Comparison of ENCODE assay signal across 7 cellular contexts in the genomic region with DNA sequence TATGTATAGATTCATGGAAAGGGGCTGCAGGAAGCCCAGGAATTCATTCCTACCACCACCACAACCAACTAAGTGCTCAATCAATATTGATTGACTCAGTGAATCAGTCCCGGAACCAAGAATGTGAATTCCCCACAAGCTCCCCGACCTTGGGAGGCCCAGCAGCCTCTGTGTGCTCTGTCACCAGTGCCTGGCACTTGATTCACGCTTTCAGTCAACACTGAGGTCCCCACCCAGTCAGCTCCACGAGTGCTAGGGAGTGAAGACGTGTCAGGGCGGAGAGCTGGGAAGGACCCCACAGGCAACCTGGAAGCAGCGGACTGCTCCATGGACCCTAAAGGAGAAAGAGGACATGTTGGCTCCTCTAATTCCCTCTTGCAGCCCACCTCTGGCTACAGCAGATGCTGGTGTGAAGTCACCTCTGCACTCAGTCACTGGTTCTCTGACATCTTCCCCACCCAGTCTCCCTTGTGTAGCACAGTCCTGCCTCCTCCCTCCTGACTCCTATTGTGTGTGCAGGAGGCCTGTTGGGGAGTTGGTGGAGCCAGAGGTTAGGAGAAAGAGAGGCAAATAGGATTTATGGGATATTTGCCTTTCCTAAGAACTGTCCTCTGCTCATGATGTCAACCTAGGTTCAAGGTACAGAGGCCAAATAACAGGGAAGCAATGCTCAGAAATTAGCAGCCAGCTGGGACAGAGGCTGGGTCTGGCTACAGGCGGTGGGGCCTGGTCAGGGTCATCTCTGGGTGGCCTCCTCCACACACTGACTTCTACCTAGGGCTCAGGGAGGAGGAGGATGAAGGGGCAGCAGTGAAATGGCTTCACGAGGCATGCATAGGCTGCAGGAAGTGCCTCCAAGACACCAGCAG.
DNase-seq lines count a peak whose midpoint lies in the region; ATAC-seq, FAIRE-seq and TF ChIP-seq lines count a peak whose summit lies in the region.
"Not testable (repeated sequence)": the region's sequence is repeated elsewhere in the genome, so short reads cannot be mapped to it uniquely, and the experiment has no call there.

No MANE protein-coding gene starts in this region.

- H3K9ac ChIP-seq in endothelial cell of umbilical vein (replicated peaks; ENCODE audit: extremely low read depth, insufficient read depth, low read length): not testable (repeated sequence)
- H3K9ac ChIP-seq in HepG2 (ENCODE audit: insufficient read depth, low read depth, low read length): 0 out of 2 replicates have a peak overlapping the region, but pooled peaks have one; percentile 22

- not testable (repeated sequence) for DNase-seq in Calu3; endothelial cell of umbilical vein (ENCODE audit: low read depth, low spot score); left colon; HepG2 (ENCODE audit: low spot score); natural killer cell treated with Interleukin-12 subunit alpha and Interleukin-12 subunit beta and Interleukin-15 and Interleukin-18, amount 100 ng/mL, for 72 hours (ENCODE audit: low spot score)
- peak in 1 of 3 donors; percentile 55 for DNase-seq in right lobe of liver

- not testable (repeated sequence) for H3K4me1 Mint-ChIP-seq in Calu3 (ENCODE audit: low read depth, unreplicated experiment); activated T-helper 17 cell treated with anti-CD3 and anti-CD28 coated beads, Interleukin-2, amount 50 U/mL, for 72 hours; natural killer cell treated with Interleukin-12 subunit alpha and Interleukin-12 subunit beta and Interleukin-15 and Interleukin-18, amount 100 ng/mL, for 72 hours (ENCODE audit: low read depth in 2 of 2)

- H3K4me3 Mint-ChIP-seq in Calu3 (ENCODE audit: low read depth, unreplicated experiment); activated T-helper 17 cell treated with anti-CD3 and anti-CD28 coated beads, Interleukin-2, amount 50 U/mL, for 72 hours; natural killer cell treated with Interleukin-12 subunit alpha and Interleukin-12 subunit beta and Interleukin-15 and Interleukin-18, amount 100 ng/mL, for 72 hours: not testable (repeated sequence)

- H3K9me3 Mint-ChIP-seq in Calu3 (ENCODE audit: low read depth, unreplicated experiment); activated T-helper 17 cell treated with anti-CD3 and anti-CD28 coated beads, Interleukin-2, amount 50 U/mL, for 72 hours; natural killer cell treated with Interleukin-12 subunit alpha and Interleukin-12 subunit beta and Interleukin-15 and Interleukin-18, amount 100 ng/mL, for 72 hours: not testable (repeated sequence)

- not testable (repeated sequence) for H3K36me3 Mint-ChIP-seq in Calu3 (ENCODE audit: insufficient read depth, unreplicated experiment); activated T-helper 17 cell treated with anti-CD3 and anti-CD28 coated beads, Interleukin-2, amount 50 U/mL, for 72 hours (ENCODE audit: low read depth); natural killer cell treated with Interleukin-12 subunit alpha and Interleukin-12 subunit beta and Interleukin-15 and Interleukin-18, amount 100 ng/mL, for 72 hours

- not testable (repeated sequence) for H3K4me2 ChIP-seq in endothelial cell of umbilical vein (ENCODE audit: insufficient read depth, low read length)
- H3K4me2 ChIP-seq in HepG2 (ENCODE audit: low read depth, low read length): peak overlapping the region; percentile 36; the same call in 1 of the 2 replicates

- not testable (repeated sequence) for H3K4me1 ChIP-seq in endothelial cell of umbilical vein (ENCODE audit: control insufficient read depth, extremely low read depth, insufficient read depth, low read length)
- H3K4me1 ChIP-seq in HepG2 (ENCODE audit: insufficient read depth, low read length) (peaks cover 42% of the 10 kb centered on the region), right lobe of liver (peaks cover 0 to 38% (median 13%) of the 10 kb centered on the region in 4 donors)

- not testable (repeated sequence) for H4K20me1 ChIP-seq in endothelial cell of umbilical vein (replicated peaks; ENCODE audit: control insufficient read depth, extremely low read depth, insufficient read depth, low read length); HepG2 (ENCODE audit: insufficient read depth, low read length)

- not testable (repeated sequence) for H3K27ac ChIP-seq in endothelial cell of umbilical vein (ENCODE audit: insufficient read depth, low read depth, low read length)
- peak overlapping the region; percentile 60 for H3K27ac ChIP-seq in HepG2 (ENCODE audit: extremely low read length, insufficient read depth, low read length)
- H3K27ac ChIP-seq in right lobe of liver: peak overlapping the region in 2 of 3 donors; percentile 46 to 73

- TF ChIP-seq CTCF in Calu3 (IDR thresholded peaks at IDR 0.05; ENCODE audit: unreplicated experiment); endothelial cell of umbilical vein (IDR thresholded peaks at IDR 0.05; ENCODE audit: extremely low read depth in 1 of 2, insufficient read depth in 1 of 2, low read depth in 1 of 2, low read length in 2 of 2); HepG2 (CRISPR knock-in tag; IDR thresholded peaks at IDR 0.05); right lobe of liver (IDR thresholded peaks at IDR 0.05): not testable (repeated sequence)

- not testable (repeated sequence) for TF ChIP-seq POLR2A in endothelial cell of umbilical vein (IDR thresholded peaks at IDR 0.05; ENCODE audit: low read depth, low read length); HepG2 (IDR thresholded peaks at IDR 0.05; ENCODE audit: insufficient read depth in 1 of 2, low read depth in 2 of 2, low read length in 2 of 2); right lobe of liver (IDR thresholded peaks at IDR 0.05)

- dilution Hi-C loops in endothelial cell of umbilical vein (cut with MboI; ENCODE audit: extremely low pct_ligation_motif_present, low sequenced_read_pairs): not testable (repeated sequence)

- H3K79me2 ChIP-seq in endothelial cell of umbilical vein (ENCODE audit: control insufficient read depth, insufficient read depth, low read length); HepG2 (ENCODE audit: insufficient read depth, low read length): not testable (repeated sequence)

- H3K9me3 ChIP-seq in endothelial cell of umbilical vein (replicated peaks; ENCODE audit: control insufficient read depth, insufficient read depth, low read length); HepG2 (ENCODE audit: low read length); right lobe of liver: not testable (repeated sequence)

- not testable (repeated sequence) for H3K27me3 Mint-ChIP-seq in Calu3 (ENCODE audit: unreplicated experiment); activated T-helper 17 cell treated with anti-CD3 and anti-CD28 coated beads, Interleukin-2, amount 50 U/mL, for 72 hours; natural killer cell treated with Interleukin-12 subunit alpha and Interleukin-12 subunit beta and Interleukin-15 and Interleukin-18, amount 100 ng/mL, for 72 hours

- intact Hi-C loops in Calu3 (cut with micrococcal nuclease; ENCODE audit: unreplicated experiment); endothelial cell of umbilical vein (cut with micrococcal nuclease); left colon (cut with DNase I, micrococcal nuclease); HepG2 (cut with micrococcal nuclease; ENCODE audit: unreplicated experiment); right lobe of liver (cut with DNase I): not testable (repeated sequence)

- H3K4me3 ChIP-seq in endothelial cell of umbilical vein (replicated peaks in 1 of 3; ENCODE audit: insufficient read depth in 1 of 3, low read depth in 1 of 3, low read length in 3 of 3); HepG2 (replicated peaks in 1 of 3; ENCODE audit: insufficient read depth in 1 of 3, low read depth in 2 of 3, low read length in 3 of 3); right lobe of liver: not testable (repeated sequence)

- ATAC-seq in activated T-helper 17 cell treated with anti-CD3 and anti-CD28 coated beads, Interleukin-2, amount 50 U/mL, for 72 hours (replicated peaks): peak; percentile 48
- ATAC-seq in left colon: peak; percentile 75
- peak; percentile 88 for ATAC-seq in HepG2
- peak; percentile 69 to 82 (median 76) for ATAC-seq in right lobe of liver
- peak; percentile 15 to 30 for ATAC-seq in natural killer cell treated with Interleukin-12 subunit alpha and Interleukin-12 subunit beta and Interleukin-15 and Interleukin-18, amount 100 ng/mL, for 72 hours

- peak; percentile 35 for FAIRE-seq in endothelial cell of umbilical vein (lab: Jason Lieb, UNC)
- peak; percentile 91 for FAIRE-seq in HepG2 (lab: Jason Lieb, UNC)

- in situ Hi-C loops in HepG2 (cut with HindIII; ENCODE audit: extremely low pct_ligation_motif_present, low pct_unique_long_range_greater_than_20kb): not testable (repeated sequence)

- CTCF ChIA-PET in Calu3 (lab: Charles Lee); endothelial cell of umbilical vein (lab: Charles Lee); HepG2 (lab: Yijun Ruan, JAX; ENCODE audit: low intra/inter-chr PET ratio, low total read pairs): not testable (repeated sequence)

- H3K9me1 ChIP-seq in endothelial cell of umbilical vein (replicated peaks; ENCODE audit: control insufficient read depth, extremely low read depth, insufficient read depth, low read length): not testable (repeated sequence)

- POLR2A ChIA-PET in endothelial cell of umbilical vein (lab: Charles Lee); HepG2 (lab: Yijun Ruan, JAX): not testable (repeated sequence)

- WGBS in HepG2 (ENCODE audit: low lambda C conversion rate): no CpG with 5 or more reads among the region's 9 CpGs
- WGBS in right lobe of liver (ENCODE audit: insufficient coverage, low coverage, low lambda C conversion rate, missing lambda C conversion rate): 13% methylated on average over 1 of the region's 9 CpGs

- H3K36me3 ChIP-seq in endothelial cell of umbilical vein (ENCODE audit: control insufficient read depth in 2 of 2, extremely low read depth in 1 of 2, insufficient read depth in 2 of 2, low read length in 2 of 2); HepG2 (replicated peaks in 1 of 2; ENCODE audit: control insufficient read depth in 1 of 2, insufficient read depth in 2 of 2, low read length in 2 of 2); right lobe of liver: not testable (repeated sequence)

- not testable (repeated sequence) for H3K27ac Mint-ChIP-seq in Calu3 (ENCODE audit: unreplicated experiment); activated T-helper 17 cell treated with anti-CD3 and anti-CD28 coated beads, Interleukin-2, amount 50 U/mL, for 72 hours; natural killer cell treated with Interleukin-12 subunit alpha and Interleukin-12 subunit beta and Interleukin-15 and Interleukin-18, amount 100 ng/mL, for 72 hours

- not testable (repeated sequence) for H2AFZ ChIP-seq in endothelial cell of umbilical vein (ENCODE audit: low read depth, low read length); HepG2 (ENCODE audit: low read length)

- TF ChIP-seq RAD21 in HepG2 (CRISPR knock-in tag; IDR thresholded peaks at IDR 0.05): not testable (repeated sequence)

- not testable (repeated sequence) for H3K27me3 ChIP-seq in endothelial cell of umbilical vein (ENCODE audit: control insufficient read depth in 2 of 2, insufficient read depth in 2 of 2, low read length in 2 of 2); HepG2 (ENCODE audit: control insufficient read depth in 1 of 2, insufficient read depth in 2 of 2, low read length in 2 of 2); right lobe of liver

- BruUV-seq in Calu3 (replicated peaks; lab: Mats Ljungman, UMichigan) (TSS peak; percentile 63), HepG2 (replicated peaks; lab: Mats Ljungman, UMichigan) (TSS peak; percentile 87)
- not testable (repeated sequence) for BruUV-seq in endothelial cell of umbilical vein (replicated peaks; lab: Mats Ljungman, UMichigan)

- not testable (repeated sequence) for TF ChIP-seq EP300 in HepG2 (IDR thresholded peaks at IDR 0.05; ENCODE audit: low read depth in 2 of 2, low read length in 2 of 2); HepG2 (CRISPR knock-in tag; IDR thresholded peaks at IDR 0.05; ENCODE audit: borderline replicate concordance)

Comparison
In these comparisons a context has a peak if more than half of its experiments do, and no peak if none do; other contexts are left out.
1. ATAC-seq: peak in every context shown above with its lines; median percentile 88 in HepG2; 76 in right lobe of liver; 75 in left colon; 48 in activated T-helper 17 cell treated with anti-CD3 and anti-CD28 coated beads, Interleukin-2, amount 50 U/mL, for 72 hours; 22 in natural killer cell treated with Interleukin-12 subunit alpha and Interleukin-12 subunit beta and Interleukin-15 and Interleukin-18, amount 100 ng/mL, for 72 hours.